15 cellular contexts compared by ENCODE assay signal in genomic region chr17:57443781-57444180, GRCh38.
DNase-seq lines count a peak whose midpoint lies in the region; ATAC-seq and TF ChIP-seq lines count a peak whose summit lies in the region.
"Had no signal": no experiment of that assay in that cellular context is flagged by ENCODE, and none has a peak within 500 bp of the region (broad histone marks: within the 10 kb centered on the region; RNA-seq: fewer than 3 reads in every experiment).

No MANE protein-coding gene starts in this region.

- H3K36me3 Mint-ChIP-seq in activated CD8-positive, alpha-beta memory T cell treated with anti-CD3 and anti-CD28 coated beads, Interleukin-2, amount 10 ng/mL, durations not matched to agents 7 days and 5 days: peaks cover 3% of the 10 kb centered on the region
- H3K36me3 Mint-ChIP-seq in T-helper 17 cell (ENCODE audit: low read depth): peaks cover 3% of the 10 kb centered on the region

- no peaks in the 10 kb centered on the region for H3K9me3 Mint-ChIP-seq in activated CD8-positive, alpha-beta memory T cell treated with anti-CD3 and anti-CD28 coated beads, Interleukin-2, amount 10 ng/mL, durations not matched to agents 7 days and 5 days (ENCODE audit: low read depth)
- H3K9me3 Mint-ChIP-seq: activated naive CD8-positive, alpha-beta T cell treated with anti-CD3 and anti-CD28 coated beads, Interleukin-2, amount 10 ng/mL, durations not matched to agents 7 days and 5 days; IgD-negative memory B cell had no signal

- peaks cover 56% of the 10 kb centered on the region for H3K4me1 ChIP-seq in SJSA1 (replicated peaks)
- H3K4me1 ChIP-seq in skeletal muscle satellite cell (ENCODE audit: control insufficient read depth, insufficient read depth, low read length): peaks cover 70% of the 10 kb centered on the region

- H3K27ac Mint-ChIP-seq in activated CD8-positive, alpha-beta memory T cell treated with anti-CD3 and anti-CD28 coated beads, Interleukin-2, amount 10 ng/mL, durations not matched to agents 7 days and 5 days: peak overlapping the region; percentile 71
- H3K27ac Mint-ChIP-seq in T-helper 17 cell: no peak overlapping the region

- H3K36me3 ChIP-seq in SJSA1 (peaks cover 9% of the 10 kb centered on the region; the same call in 1 of the 2 replicates), skeletal muscle satellite cell (ENCODE audit: insufficient read depth, low read length) (no peaks in the 10 kb centered on the region)
- H3K36me3 ChIP-seq: esophagus squamous epithelium, spleen, thoracic aorta had no signal

- peak overlapping the region; percentile 30 for H3K4me2 ChIP-seq in skeletal muscle satellite cell (ENCODE audit: low read length)

- peaks cover 54% of the 10 kb centered on the region for H3K4me1 Mint-ChIP-seq in activated CD8-positive, alpha-beta memory T cell treated with anti-CD3 and anti-CD28 coated beads, Interleukin-2, amount 10 ng/mL, durations not matched to agents 7 days and 5 days
- peaks cover 54% of the 10 kb centered on the region for H3K4me1 Mint-ChIP-seq in T-helper 17 cell

- no peak for DNase-seq in activated CD8-positive, alpha-beta memory T cell treated with anti-CD3 and anti-CD28 coated beads, Interleukin-2, amount 10 ng/mL, durations not matched to agents 7 days and 5 days
- no peak for DNase-seq in activated CD8-positive, alpha-beta memory T cell treated with anti-CD3 and anti-CD28 coated beads, Interleukin-2, amount 50 U/mL, for 4 hours
- DNase-seq in SJSA1 (ENCODE audit: low read depth in 1 of 2, low spot score in 2 of 2) (no peak), dorsolateral prefrontal cortex (no peak), NCI-H146 (lab: John Stamatoyannopoulos, UW) (no peak), T-helper 17 cell (no peak), NCI-H2107 (lab: John Stamatoyannopoulos, UW) (no peak)
- DNase-seq: esophagus squamous epithelium had no signal

- peak overlapping the region; percentile 76 for H3K27ac ChIP-seq in SJSA1
- peak overlapping the region in 43 of 59 donors; percentile 3 to 95 (median 86) for H3K27ac ChIP-seq in dorsolateral prefrontal cortex
- H3K27ac ChIP-seq: coronary artery had no signal

- intact Hi-C loops in dorsolateral prefrontal cortex (cut with DNase I): loop anchor here (5.0 to 10.0 kb wide), 3 partner anchors 34 to 231 kb away; partner anchors contain the start of gene MSI2 (in 1 of the 2)

- CTCF ChIA-PET in activated CD8-positive, alpha-beta memory T cell treated with anti-CD3 and anti-CD28 coated beads, Interleukin-2, amount 10 ng/mL, durations not matched to agents 7 days and 5 days (lab: Charles Lee): interaction anchor here (1.3 to 5.2 kb wide), 2 partner anchors 11 to 154 kb away, joined by 4 to 24 read pairs; no protein-coding TSS in a partner anchor

- no peak for TF ChIP-seq CTCF in dorsolateral prefrontal cortex (IDR thresholded peaks at IDR 0.05 in 54 of 56, conservative IDR thresholded peaks at IDR 0.05 in 2 of 56; ENCODE audit: low read depth in 1 of 56, partially characterized antibody in 56 of 56)

- ATAC-seq in activated CD8-positive, alpha-beta memory T cell treated with anti-CD3 and anti-CD28 coated beads, Interleukin-2, amount 10 ng/mL, durations not matched to agents 7 days and 5 days: no peak
- ATAC-seq in T-helper 17 cell: no peak
- ATAC-seq: left lobe of liver had no signal

- no peak overlapping the region for H3K4me3 Mint-ChIP-seq in activated CD8-positive, alpha-beta memory T cell treated with anti-CD3 and anti-CD28 coated beads, Interleukin-2, amount 10 ng/mL, durations not matched to agents 7 days and 5 days
- H3K4me3 Mint-ChIP-seq in T-helper 17 cell: no peak overlapping the region

- H3K4me3 ChIP-seq in SJSA1: no peak overlapping the region
- no peak overlapping the region for H3K4me3 ChIP-seq in dorsolateral prefrontal cortex
- peak overlapping the region; percentile 10 for H3K4me3 ChIP-seq in skeletal muscle satellite cell (ENCODE audit: low read length)
- H3K4me3 ChIP-seq: coronary artery, esophagus squamous epithelium, spleen had no signal

- peak overlapping the region; percentile 89 for H3K9ac ChIP-seq in skeletal muscle satellite cell (ENCODE audit: low read depth, low read length)

- H3K27me3 ChIP-seq in SJSA1 (replicated peaks): no peaks in the 10 kb centered on the region
- H3K27me3 ChIP-seq in dorsolateral prefrontal cortex: no peaks in the 10 kb centered on the region
- H3K27me3 ChIP-seq in skeletal muscle satellite cell (ENCODE audit: control insufficient read depth, insufficient read depth, low read length): no peaks in the 10 kb centered on the region
- H3K27me3 ChIP-seq: spleen had no signal

- H3K27me3 Mint-ChIP-seq in activated CD8-positive, alpha-beta memory T cell treated with anti-CD3 and anti-CD28 coated beads, Interleukin-2, amount 10 ng/mL, durations not matched to agents 7 days and 5 days: no peaks in the 10 kb centered on the region
- no peaks in the 10 kb centered on the region for H3K27me3 Mint-ChIP-seq in T-helper 17 cell
- H3K27me3 Mint-ChIP-seq: activated naive CD8-positive, alpha-beta T cell treated with anti-CD3 and anti-CD28 coated beads, Interleukin-2, amount 10 ng/mL, durations not matched to agents 7 days and 5 days; IgD-negative memory B cell had no signal

- H3K9me3 ChIP-seq in SJSA1 (replicated peaks) (no peaks in the 10 kb centered on the region), skeletal muscle satellite cell (replicated peaks; ENCODE audit: low read length) (no peaks in the 10 kb centered on the region), T-helper 17 cell (ENCODE audit: control insufficient read depth, low read length, poor library complexity, severe bottlenecking) (no peaks in the 10 kb centered on the region)
- H3K9me3 ChIP-seq: esophagus squamous epithelium, spleen, thoracic aorta had no signal
